Comparison of ENCODE assay signal across 1 cellular context in the genomic region with DNA sequence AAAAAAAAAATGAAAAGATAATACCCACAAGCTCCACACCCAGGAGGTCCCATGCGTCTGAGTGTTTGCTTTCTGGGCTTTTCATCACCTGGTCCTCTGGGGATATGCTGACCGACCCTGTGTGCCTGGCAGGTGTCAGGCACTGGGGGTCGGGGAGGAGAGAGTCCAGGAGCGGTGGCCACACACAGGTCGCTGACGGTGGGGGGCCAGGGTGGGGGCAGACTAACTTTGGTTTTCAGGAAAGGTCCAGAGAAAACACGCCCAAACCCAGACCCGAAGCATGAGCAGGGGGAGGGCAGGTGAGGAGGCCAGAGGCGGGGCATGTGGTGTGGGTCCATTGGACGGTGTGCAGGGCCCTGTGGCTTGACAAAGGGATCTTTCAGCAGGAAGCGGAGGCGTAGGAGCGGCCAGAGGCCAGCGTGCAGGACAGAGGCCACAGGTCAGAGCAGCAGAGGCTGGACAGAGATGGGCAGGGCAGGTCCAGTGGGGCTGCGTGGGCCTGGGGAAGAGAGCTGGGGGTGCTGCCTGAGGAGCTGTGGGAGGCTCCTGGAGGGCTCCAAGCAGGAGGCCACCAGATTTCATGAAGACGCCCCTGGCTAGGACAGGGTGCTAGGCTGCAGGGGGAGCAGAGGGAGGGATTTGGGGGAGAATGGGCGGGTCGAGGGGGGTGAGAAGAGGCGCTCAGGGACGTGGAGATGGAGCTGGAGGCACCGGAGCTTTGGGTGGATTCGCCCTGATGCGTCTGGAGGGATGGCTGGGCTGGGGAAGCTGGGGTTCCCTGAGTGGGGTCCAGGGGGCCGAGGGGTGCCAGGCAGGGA.
TF ChIP-seq lines count a peak whose summit lies in the region.

No MANE protein-coding gene starts in this region.

TF ChIP-seq in HEK293, 187 proteins besides CTCF, POLR2A, EP300 and RAD21 (continued from another document):
- TF ChIP-seq ZNF19 (tag by site-specific recombination; IDR thresholded peaks at IDR 0.05; ENCODE audit: low read depth) (no peak), ZNF555 (tag by site-specific recombination; conservative IDR thresholded peaks at IDR 0.05) (no peak), GLIS2 (tag by site-specific recombination; IDR thresholded peaks at IDR 0.05) (peak; percentile 24; the same call in 1 of the 2 replicates), ZNF174 (tag by site-specific recombination; IDR thresholded peaks at IDR 0.05) (no peak), BCL11A (tag by site-specific recombination; IDR thresholded peaks at IDR 0.05; ENCODE audit: low read depth) (peak; percentile 14; the same call in 1 of the 2 replicates)
- TF ChIP-seq, protein P1, sequence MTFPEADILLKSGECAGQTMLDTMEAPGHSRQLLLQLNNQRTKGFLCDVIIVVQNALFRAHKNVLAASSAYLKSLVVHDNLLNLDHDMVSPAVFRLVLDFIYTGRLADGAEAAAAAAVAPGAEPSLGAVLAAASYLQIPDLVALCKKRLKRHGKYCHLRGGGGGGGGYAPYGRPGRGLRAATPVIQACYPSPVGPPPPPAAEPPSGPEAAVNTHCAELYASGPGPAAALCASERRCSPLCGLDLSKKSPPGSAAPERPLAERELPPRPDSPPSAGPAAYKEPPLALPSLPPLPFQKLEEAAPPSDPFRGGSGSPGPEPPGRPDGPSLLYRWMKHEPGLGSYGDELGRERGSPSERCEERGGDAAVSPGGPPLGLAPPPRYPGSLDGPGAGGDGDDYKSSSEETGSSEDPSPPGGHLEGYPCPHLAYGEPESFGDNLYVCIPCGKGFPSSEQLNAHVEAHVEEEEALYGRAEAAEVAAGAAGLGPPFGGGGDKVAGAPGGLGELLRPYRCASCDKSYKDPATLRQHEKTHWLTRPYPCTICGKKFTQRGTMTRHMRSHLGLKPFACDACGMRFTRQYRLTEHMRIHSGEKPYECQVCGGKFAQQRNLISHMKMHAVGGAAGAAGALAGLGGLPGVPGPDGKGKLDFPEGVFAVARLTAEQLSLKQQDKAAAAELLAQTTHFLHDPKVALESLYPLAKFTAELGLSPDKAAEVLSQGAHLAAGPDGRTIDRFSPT (tag by site-specific recombination; IDR thresholded peaks at IDR 0.05) = no peak
